ENCODE assay signal across 8 cellular contexts in the genomic region with DNA sequence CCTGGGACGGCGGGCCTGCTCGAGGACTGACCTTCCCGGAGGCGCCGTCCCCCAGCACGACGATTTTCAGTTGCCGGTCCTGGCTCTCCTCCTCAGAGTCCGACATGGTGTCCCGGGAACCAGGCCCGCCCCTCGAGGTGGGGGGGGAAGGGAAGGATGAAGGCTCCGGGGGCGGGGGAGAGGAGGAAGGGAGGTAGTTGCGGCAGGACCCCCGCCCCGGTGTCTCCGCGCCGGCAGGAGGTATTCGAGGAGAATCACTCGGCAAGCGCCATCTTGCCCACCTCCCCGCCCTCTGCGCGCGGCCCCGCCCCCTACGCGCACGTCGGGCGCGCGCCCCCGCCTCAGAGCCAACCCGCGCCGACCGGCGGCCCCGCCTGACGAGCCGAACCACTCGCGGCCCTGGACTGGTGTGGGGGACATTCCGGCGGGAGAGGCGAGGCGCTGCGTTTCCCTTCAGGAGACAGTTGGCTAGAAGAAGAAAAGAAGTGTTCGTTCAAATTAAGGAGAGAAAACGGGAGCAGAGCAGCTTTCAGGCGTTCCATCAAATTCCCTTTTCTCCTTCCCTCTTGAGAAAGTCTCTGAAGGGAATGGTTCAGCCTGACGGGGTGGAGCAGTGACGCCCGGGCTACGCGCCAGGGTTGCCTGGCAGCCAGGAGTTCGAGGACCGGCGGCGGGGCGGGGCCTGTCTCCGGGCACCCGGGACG. TPM values are rescaled to one million over a fixed set of nuclear protein-coding genes. Genes with fewer than 3 reads are reported as not detected.
A peak's percentile ranks its signal among the peaks of the same experiment; 100 is the strongest.
DNase-seq lines count a peak whose midpoint lies in the region; ATAC-seq and TF ChIP-seq lines count a peak whose summit lies in the region.

Gene RAB28, minus strand, starts transcription at position 296 of the 704 bp plus-strand sequence.

- peaks cover 0 to 4% (median 0%) of the 10 kb centered on the region in 11 experiments; a peak in 1 of 22 replicates for H3K9me3 ChIP-seq in BLaER1 treated with 17β-estradiol and CSF1 and Interleukin-3, amounts not matched to agents 10 nM and 100 nM (replicated peaks in 1 of 11)
- H3K9me3 ChIP-seq in colonic mucosa = no peaks in the 10 kb centered on the region

- peak within 1 kb of the TSS; percentile 83 to 95 (median 90) for H3K4me2 ChIP-seq in BLaER1 treated with 17β-estradiol and CSF1 and Interleukin-3, amounts not matched to agents 10 nM and 100 nM

- peaks cover 14% of the 10 kb centered on the region for H3K27me3 Mint-ChIP-seq in activated CD4-positive, alpha-beta T cell treated with anti-CD3 and anti-CD28 coated beads, Interleukin-2, amount 10 ng/mL, durations not matched to agents 24 days and 14 days

- peaks cover 21% of the 10 kb centered on the region for H3K4me1 Mint-ChIP-seq in activated CD4-positive, alpha-beta T cell treated with anti-CD3 and anti-CD28 coated beads, Interleukin-2, amount 10 ng/mL, durations not matched to agents 24 days and 14 days

- peak within 1 kb of the TSS; percentile 96 for H3K4me3 Mint-ChIP-seq in activated CD4-positive, alpha-beta T cell treated with anti-CD3 and anti-CD28 coated beads, Interleukin-2, amount 10 ng/mL, durations not matched to agents 24 days and 14 days

- peak within 1 kb of the TSS; percentile 100 for H3K27ac Mint-ChIP-seq in activated CD4-positive, alpha-beta T cell treated with anti-CD3 and anti-CD28 coated beads, Interleukin-2, amount 10 ng/mL, durations not matched to agents 24 days and 14 days

- intact Hi-C loops in activated CD4-positive, alpha-beta T cell treated with anti-CD3 and anti-CD28 coated beads, Interleukin-2, amount 10 ng/mL, durations not matched to agents 24 days and 14 days (cut with micrococcal nuclease) = loop anchor here (2.0 to 10.0 kb wide), 4 partner anchors 63 to 1519 kb away; partner anchors contain the start of genes BOD1L1 and CPEB2
- intact Hi-C loops in colonic mucosa (cut with DNase I) = no loop called here

- peaks cover 0 to 5% (median 0%) of the 10 kb centered on the region in 11 experiments; a peak in 2 of 22 replicates for H3K36me3 ChIP-seq in BLaER1 treated with 17β-estradiol and CSF1 and Interleukin-3, amounts not matched to agents 10 nM and 100 nM
- H3K36me3 ChIP-seq in colonic mucosa = no peaks in the 10 kb centered on the region

- DNase-seq in NCI-H526 treated with DMSO at 0.1 percent for 48 hours (lab: John Stamatoyannopoulos, UW) = peak; percentile 94
- peak; percentile 98 for DNase-seq in activated CD4-positive, alpha-beta T cell treated with anti-CD3 and anti-CD28 coated beads, Interleukin-2, amount 10 ng/mL, durations not matched to agents 24 days and 14 days
- DNase-seq in colonic mucosa = peak; percentile 95
- DNase-seq in kidney tubule cell (ENCODE audit: low spot score) = peak; percentile 93
- DNase-seq in stimulated activated CD4-positive, alpha-beta T cell treated with anti-CD3 and anti-CD28 coated beads, Interleukin-1b, Interleukin-23, amount 100 ng/mL, for 1 hour (ENCODE audit: low read depth in 2 of 2) = peak; percentile 73 to 87

- no peak for TF ChIP-seq CTCF in colonic mucosa (IDR thresholded peaks at IDR 0.05)

- peak within 1 kb of the TSS; percentile 90 to 99 (median 98) for H3K9ac ChIP-seq in BLaER1 treated with 17β-estradiol and CSF1 and Interleukin-3, amounts not matched to agents 10 nM and 100 nM
- peak within 1 kb of the TSS; percentile 65 to 76 for H3K9ac ChIP-seq in colonic mucosa (ENCODE audit: low read depth in 2 of 2, low read length in 2 of 2)

- peaks cover 0 to 23% (median 8%) of the 10 kb centered on the region in 11 experiments; a peak in 11 of 22 replicates for H4K20me1 ChIP-seq in BLaER1 treated with 17β-estradiol and CSF1 and Interleukin-3, amounts not matched to agents 10 nM and 100 nM

- H3K36me3 Mint-ChIP-seq in activated CD4-positive, alpha-beta T cell treated with anti-CD3 and anti-CD28 coated beads, Interleukin-2, amount 10 ng/mL, durations not matched to agents 24 days and 14 days (ENCODE audit: low read depth) = no peaks in the 10 kb centered on the region

- peaks cover 15 to 28% (median 18%) of the 10 kb centered on the region in 10 experiments for H3K4me1 ChIP-seq in BLaER1 treated with 17β-estradiol and CSF1 and Interleukin-3, amounts not matched to agents 10 nM and 100 nM
- no peaks in the 10 kb centered on the region for H3K4me1 ChIP-seq in colonic mucosa

- no peaks in the 10 kb centered on the region for H3K27me3 ChIP-seq in BLaER1 treated with 17β-estradiol and CSF1 and Interleukin-3, amounts not matched to agents 10 nM and 100 nM
- no peaks in the 10 kb centered on the region for H3K27me3 ChIP-seq in colonic mucosa

- ATAC-seq in GM19351 (IDR thresholded peaks at IDR 0.05; ENCODE audit: unreplicated experiment) (peak; percentile 92), HG03520 (IDR thresholded peaks at IDR 0.05; ENCODE audit: unreplicated experiment) (peak; percentile 97)

- H3K27ac ChIP-seq in BLaER1 treated with 17β-estradiol and CSF1 and Interleukin-3, amounts not matched to agents 10 nM and 100 nM = peak within 1 kb of the TSS; percentile 94 to 100 (median 98)
- H3K27ac ChIP-seq in colonic mucosa = peak within 1 kb of the TSS; percentile 75

- peak within 1 kb of the TSS; percentile 73 to 100 (median 94) for H3K4me3 ChIP-seq in BLaER1 treated with 17β-estradiol and CSF1 and Interleukin-3, amounts not matched to agents 10 nM and 100 nM
- H3K4me3 ChIP-seq in colonic mucosa = peak within 1 kb of the TSS; percentile 75

- peaks cover 4% of the 10 kb centered on the region for H3K9me3 Mint-ChIP-seq in activated CD4-positive, alpha-beta T cell treated with anti-CD3 and anti-CD28 coated beads, Interleukin-2, amount 10 ng/mL, durations not matched to agents 24 days and 14 days

RNA-seq across cellular contexts. Expression of gene RAB28, which starts in this region (rescaled TPM):
- total RNA-seq in activated CD4-positive, alpha-beta T cell treated with anti-CD3 and anti-CD28 coated beads, Interleukin-2, amount 10 ng/mL, durations not matched to agents 24 days and 14 days = 19.5 and 20.5 TPM in 2 replicates
- 10 to 100 TPM; 13.0 to 13.3 TPM for total RNA-seq in colonic mucosa

Comparison
In these comparisons a context has a peak if more than half of its experiments do, and no peak if none do; other contexts are left out.
1. Peak in every context shown above with its lines: DNase-seq, ATAC-seq, H3K4me3 ChIP-seq and H3K27ac ChIP-seq.